In genomic region chr2:144938308-144938709, GRCh38 we compare ENCODE assay signal across 10 cellular contexts.
DNase-seq lines count a peak whose midpoint lies in the region; ATAC-seq and TF ChIP-seq lines count a peak whose summit lies in the region.
"Had no signal": no experiment of that assay in that cellular context is flagged by ENCODE, and none has a peak within 500 bp of the region (broad histone marks: within the 10 kb centered on the region; RNA-seq: fewer than 3 reads in every experiment).

No MANE protein-coding gene starts in this region.

- no peak for TF ChIP-seq POLR2A in Peyer's patch (IDR thresholded peaks at IDR 0.05)

- H3K36me3 ChIP-seq in SJSA1 (no peaks in the 10 kb centered on the region), Peyer's patch (no peaks in the 10 kb centered on the region)

- TF ChIP-seq CTCF in foreskin fibroblast (IDR thresholded peaks at IDR 0.05; ENCODE audit: low read depth, low read length) (no peak), omental fat pad (IDR thresholded peaks at IDR 0.05) (no peak), Peyer's patch (IDR thresholded peaks at IDR 0.05) (no peak)

- CTCF ChIA-PET in activated CD4-positive, alpha-beta memory T cell treated with anti-CD3 and anti-CD28 coated beads, Interleukin-2, amount 10 ng/mL, durations not matched to agents 7 days and 5 days (lab: Charles Lee), result no interaction called here

- DNase-seq in AG08395 (ENCODE audit: low spot score) (peak; percentile 38), SJSA1 (ENCODE audit: low read depth in 1 of 2, low spot score in 2 of 2) (peak in 1 of 2 experiments; percentile 75), foreskin fibroblast (peak; percentile 80 to 90), omental fat pad (ENCODE audit: low spot score) (no peak), Peyer's patch (no peak), NCI-H187 (lab: John Stamatoyannopoulos, UW) (no peak)
- no peak for DNase-seq in activated CD4-positive, alpha-beta memory T cell treated with anti-CD3 and anti-CD28 coated beads, Interleukin-2, amount 10 ng/mL, durations not matched to agents 7 days and 5 days
- DNase-seq: CD8-positive, alpha-beta T cell; GOT3 had no signal

- POLR2A ChIA-PET in activated CD4-positive, alpha-beta memory T cell treated with anti-CD3 and anti-CD28 coated beads, Interleukin-2, amount 10 ng/mL, durations not matched to agents 7 days and 5 days (lab: Charles Lee), result no interaction called here

- H3K4me1 ChIP-seq in SJSA1 (replicated peaks) (peaks cover 28% of the 10 kb centered on the region), Peyer's patch (peaks cover 0 to 8% (median 0%) of the 10 kb centered on the region in 4 donors)

- H3K4me3 ChIP-seq in SJSA1 (no peak overlapping the region), foreskin fibroblast (ENCODE audit: low read depth in 1 of 2, low read length in 2 of 2) (no peak overlapping the region), Peyer's patch (no peak overlapping the region)

- H3K27ac Mint-ChIP-seq in activated CD4-positive, alpha-beta memory T cell treated with anti-CD3 and anti-CD28 coated beads, Interleukin-2, amount 10 ng/mL, durations not matched to agents 7 days and 5 days, result no peak overlapping the region
- H3K27ac Mint-ChIP-seq: CD8-positive, alpha-beta T cell had no signal

- H3K9me3 ChIP-seq in SJSA1 (replicated peaks) (no peaks in the 10 kb centered on the region), Peyer's patch (no peaks in the 10 kb centered on the region)

- H3K27ac ChIP-seq in SJSA1 (peak overlapping the region; percentile 63), Peyer's patch (peak overlapping the region in 2 of 4 donors; percentile 10 to 26)

- H3K4me3 Mint-ChIP-seq in activated CD4-positive, alpha-beta memory T cell treated with anti-CD3 and anti-CD28 coated beads, Interleukin-2, amount 10 ng/mL, durations not matched to agents 7 days and 5 days, result no peak overlapping the region
- H3K4me3 Mint-ChIP-seq: CD8-positive, alpha-beta T cell had no signal

- H3K27me3 ChIP-seq in SJSA1 (replicated peaks), result no peaks in the 10 kb centered on the region
- H3K27me3 ChIP-seq in Peyer's patch, result no peaks in the 10 kb centered on the region

- H3K4me1 Mint-ChIP-seq in activated CD4-positive, alpha-beta memory T cell treated with anti-CD3 and anti-CD28 coated beads, Interleukin-2, amount 10 ng/mL, durations not matched to agents 7 days and 5 days, result no peaks in the 10 kb centered on the region

- H3K27me3 Mint-ChIP-seq in activated CD4-positive, alpha-beta memory T cell treated with anti-CD3 and anti-CD28 coated beads, Interleukin-2, amount 10 ng/mL, durations not matched to agents 7 days and 5 days, result no peaks in the 10 kb centered on the region

- H3K36me3 Mint-ChIP-seq in activated CD4-positive, alpha-beta memory T cell treated with anti-CD3 and anti-CD28 coated beads, Interleukin-2, amount 10 ng/mL, durations not matched to agents 7 days and 5 days (ENCODE audit: low read depth), result no peaks in the 10 kb centered on the region
- H3K36me3 Mint-ChIP-seq: CD8-positive, alpha-beta T cell had no signal

- H3K9me3 Mint-ChIP-seq in activated CD4-positive, alpha-beta memory T cell treated with anti-CD3 and anti-CD28 coated beads, Interleukin-2, amount 10 ng/mL, durations not matched to agents 7 days and 5 days, result no peaks in the 10 kb centered on the region
- H3K9me3 Mint-ChIP-seq: CD8-positive, alpha-beta T cell had no signal

- peak; percentile 76 for ATAC-seq in omental fat pad (ENCODE audit: low FRiP score)
- no peak for ATAC-seq in HG03139 (IDR thresholded peaks at IDR 0.05; ENCODE audit: unreplicated experiment)
- ATAC-seq: CD8-positive, alpha-beta T cell had no signal

Comparison
In these comparisons a context has a peak if more than half of its experiments do, and no peak if none do; other contexts are left out.
1. DNase-seq: peak in AG08395 (single experiment) and foreskin fibroblast (2 of 2); none in omental fat pad (single experiment), Peyer's patch (0 of 3), activated CD4-positive, alpha-beta memory T cell treated with anti-CD3 and anti-CD28 coated beads, Interleukin-2, amount 10 ng/mL, durations not matched to agents 7 days and 5 days (single experiment) and NCI-H187 (0 of 2).